In the genomic region with DNA sequence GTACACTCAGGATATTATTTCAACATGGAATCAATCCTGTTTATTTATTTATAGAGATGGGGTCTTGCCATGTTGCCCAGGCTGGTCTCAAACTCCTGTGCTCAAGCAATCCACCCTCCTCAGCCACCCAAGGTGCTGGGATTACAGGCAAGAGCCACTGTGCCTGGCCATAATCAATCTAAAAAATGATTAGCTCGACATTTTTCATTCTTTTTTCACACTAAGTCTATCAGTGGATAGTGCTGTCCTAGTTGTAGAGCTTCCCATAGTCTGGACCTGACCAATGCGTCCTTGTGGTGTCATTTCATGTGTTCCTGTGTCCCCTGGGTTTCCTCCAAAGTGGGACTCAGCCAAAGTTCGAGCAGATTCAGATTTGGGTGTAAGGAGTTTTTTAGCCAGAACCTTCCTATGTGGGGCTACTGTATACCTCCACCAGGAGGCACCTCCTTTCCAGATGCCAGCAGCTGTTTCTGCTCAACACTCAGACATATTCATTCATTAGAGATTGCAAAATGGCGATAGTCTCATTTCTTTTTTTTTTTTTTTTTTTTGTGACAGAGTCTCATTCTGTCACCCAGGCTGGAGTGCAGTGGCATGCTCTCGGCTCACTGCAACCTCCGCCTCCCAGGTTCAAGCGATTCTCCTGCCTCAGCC, we compare ENCODE assay signal across 12 cellular contexts.
DNase-seq lines count a peak whose midpoint lies in the region; ATAC-seq, FAIRE-seq and TF ChIP-seq lines count a peak whose summit lies in the region.
"Had no signal": no experiment of that assay in that cellular context is flagged by ENCODE, and none has a peak within 500 bp of the region (broad histone marks: within the 10 kb centered on the region; RNA-seq: fewer than 3 reads in every experiment).

No MANE protein-coding gene starts in this region.

- H3K4me3 Mint-ChIP-seq in activated CD8-positive, alpha-beta memory T cell treated with anti-CD3 and anti-CD28 coated beads, Interleukin-2, amount 10 ng/mL, durations not matched to agents 7 days and 5 days, result peak overlapping the region; percentile 69
- H3K4me3 Mint-ChIP-seq: stimulated activated naive B cell treated with anti-CD40 and anti-IgM and Interleukin-4, amounts not matched to agents 10 μg/mL and 1 μg/mL and 100 μg/mL, for 72 hours had no signal

- peaks cover 70% of the 10 kb centered on the region for H3K4me1 Mint-ChIP-seq in activated CD8-positive, alpha-beta memory T cell treated with anti-CD3 and anti-CD28 coated beads, Interleukin-2, amount 10 ng/mL, durations not matched to agents 7 days and 5 days

- no peak for TF ChIP-seq EP300 in GM12878 (IDR thresholded peaks at IDR 0.05; ENCODE audit: borderline replicate concordance in 1 of 2, control insufficient read depth in 1 of 2, low read depth in 2 of 2, low read length in 2 of 2)

- H3K27me3 ChIP-seq in GM12878 (replicated peaks in 1 of 2; ENCODE audit: control insufficient read depth in 2 of 2, insufficient read depth in 2 of 2, low read length in 1 of 2), result no peaks in the 10 kb centered on the region
- H3K27me3 ChIP-seq in osteoblast (ENCODE audit: insufficient read depth, low read length), result no peaks in the 10 kb centered on the region

- no peaks in the 10 kb centered on the region for H3K9me3 Mint-ChIP-seq in activated CD8-positive, alpha-beta memory T cell treated with anti-CD3 and anti-CD28 coated beads, Interleukin-2, amount 10 ng/mL, durations not matched to agents 7 days and 5 days (ENCODE audit: low read depth)

- peak overlapping the region; percentile 95 for H3K27ac Mint-ChIP-seq in activated CD8-positive, alpha-beta memory T cell treated with anti-CD3 and anti-CD28 coated beads, Interleukin-2, amount 10 ng/mL, durations not matched to agents 7 days and 5 days

- BruUV-seq in GM12878 (replicated peaks; lab: Mats Ljungman, UMichigan), result no TSS peak

- H3K36me3 Mint-ChIP-seq in activated CD8-positive, alpha-beta memory T cell treated with anti-CD3 and anti-CD28 coated beads, Interleukin-2, amount 10 ng/mL, durations not matched to agents 7 days and 5 days, result peaks cover 3% of the 10 kb centered on the region
- H3K36me3 Mint-ChIP-seq: naive B cell had no signal

- no peak for TF ChIP-seq POLR2A in GM12878 (IDR thresholded peaks at IDR 0.05; ENCODE audit: low read depth, low read length)

- H3K4me3 ChIP-seq in GM12878, result peak overlapping the region; percentile 72
- no peak overlapping the region for H3K4me3 ChIP-seq in osteoblast (ENCODE audit: insufficient read depth, low read length)

- H3K4me1 ChIP-seq in GM12878 (ENCODE audit: control insufficient read depth, insufficient read depth, low read length) (peaks cover 59% of the 10 kb centered on the region), osteoblast (ENCODE audit: insufficient read depth, low read length) (no peaks in the 10 kb centered on the region)

- H3K9ac ChIP-seq in GM12878 (ENCODE audit: control insufficient read depth, insufficient read depth, low read length), result peak overlapping the region; percentile 54; the same call in 1 of the 2 replicates

- H2AFZ ChIP-seq in GM12878 (ENCODE audit: control insufficient read depth, low read depth, low read length), result peak overlapping the region; percentile 77
- H2AFZ ChIP-seq in osteoblast (ENCODE audit: low read length), result no peak overlapping the region

- 13% methylated on average over 7 of the region's 7 CpGs for WGBS in GM12878 (ENCODE audit: insufficient coverage, insufficient replicate concordance, low lambda C conversion rate, missing lambda C conversion rate)

- H4K20me1 ChIP-seq in GM12878 (ENCODE audit: control insufficient read depth, insufficient read depth) (no peaks in the 10 kb centered on the region), osteoblast (ENCODE audit: insufficient read depth, low read length) (no peaks in the 10 kb centered on the region)

- CTCF ChIA-PET in activated CD8-positive, alpha-beta memory T cell treated with anti-CD3 and anti-CD28 coated beads, Interleukin-2, amount 10 ng/mL, durations not matched to agents 7 days and 5 days (lab: Charles Lee), result interaction anchor here (0.7 to 3.9 kb wide), 11 partner anchors 13 to 374 kb away, joined by 3 to 36 read pairs (median 7); partner anchors contain the start of genes EIF3K, FAM98C, MAP4K1 and MRPS12
- CTCF ChIA-PET in GM12878 (lab: Yijun Ruan, JAX), result interaction anchor here (0.6 to 7.2 kb wide), 12 partner anchors 12 to 599 kb away, joined by 3 to 67 read pairs (median 4); partner anchors contain the start of genes EIF3K, MAP4K1, MRPS12 and SARS2

- peak; percentile 55 to 61 (median 58) for TF ChIP-seq CTCF in GM12878 (IDR thresholded peaks at IDR 0.05 in 2 of 3, conservative IDR thresholded peaks at IDR 0.05 in 1 of 3; ENCODE audit: control insufficient read depth in 2 of 3, extremely low read depth in 1 of 3, insufficient read depth in 1 of 3, low read depth in 3 of 3, low read length in 3 of 3)
- peak; percentile 8 for TF ChIP-seq CTCF in osteoblast (IDR thresholded peaks at IDR 0.05; ENCODE audit: extremely low read depth, low read depth, low read length)

- peak; percentile 66 for TF ChIP-seq RAD21 in GM12878 (IDR thresholded peaks at IDR 0.05; ENCODE audit: insufficient read depth, low read depth, low read length)

- H3K79me2 ChIP-seq in GM12878 (ENCODE audit: control insufficient read depth, insufficient read depth, low read length) (no peaks in the 10 kb centered on the region), osteoblast (ENCODE audit: insufficient read depth, low read length) (no peaks in the 10 kb centered on the region)

- RAD21 ChIA-PET in GM12878 (lab: Charles Lee; ENCODE audit: unreplicated experiment), result interaction anchor here (0.7 to 11.1 kb wide), 16 partner anchors 9 to 374 kb away, joined by 3 to 135 read pairs (median 5); partner anchors contain the start of genes EIF3K, FAM98C, MAP4K1 and MRPS12

- H3K27ac ChIP-seq in GM12878 (ENCODE audit: control insufficient read depth, insufficient read depth) (peak overlapping the region; percentile 89), osteoblast (ENCODE audit: low read depth, low read length) (no peak overlapping the region)

- SMC1A ChIA-PET in GM12878 (lab: Charles Lee; ENCODE audit: uncharacterized antibody, unreplicated experiment), result interaction anchor here (0.9 to 7.0 kb wide), 7 partner anchors 13 to 91 kb away, joined by 3 to 85 read pairs (median 3); partner anchors contain the start of genes ACTN4, EIF3K and MAP4K1

- H3K36me3 ChIP-seq in GM12878 (ENCODE audit: control insufficient read depth in 2 of 2, insufficient read depth in 2 of 2, low read length in 1 of 2) (no peaks in the 10 kb centered on the region), osteoblast (ENCODE audit: insufficient read depth, low read length) (no peaks in the 10 kb centered on the region)

- FAIRE-seq in GM12878 (lab: Jason Lieb, UNC), result peak; percentile 68

- POLR2A ChIA-PET in GM12878 (lab: Charles Lee), result interaction anchor here (0.7 to 12.2 kb wide), 8 partner anchors 9 to 78 kb away, joined by 3 to 135 read pairs (median 6); partner anchors contain the start of genes EIF3K and MAP4K1

- intact Hi-C loops in GM12878 (cut with micrococcal nuclease; ENCODE audit: unreplicated experiment), result loop anchor here (1.0 to 2.0 kb wide), 2 partner anchors 62 to 80 kb away; no protein-coding TSS in a partner anchor

- H3K27me3 Mint-ChIP-seq in activated CD8-positive, alpha-beta memory T cell treated with anti-CD3 and anti-CD28 coated beads, Interleukin-2, amount 10 ng/mL, durations not matched to agents 7 days and 5 days, result peaks cover 4% of the 10 kb centered on the region

- H3K4me2 ChIP-seq in GM12878 (ENCODE audit: control insufficient read depth, insufficient read depth) (peak overlapping the region; percentile 95), osteoblast (ENCODE audit: insufficient read depth, low read length) (no peak overlapping the region)

- in situ Hi-C loops in GM12878 (cut with MboI), result no loop called here

- no peaks in the 10 kb centered on the region for H3K9me3 ChIP-seq in GM12878 (replicated peaks; ENCODE audit: control insufficient read depth, insufficient read depth, low read length)
- H3K9me3 ChIP-seq in osteoblast (ENCODE audit: low read depth, low read length), result no peaks in the 10 kb centered on the region

- peak; percentile 42 for ATAC-seq in activated CD8-positive, alpha-beta memory T cell treated with anti-CD3 and anti-CD28 coated beads, Interleukin-2, amount 10 ng/mL, durations not matched to agents 7 days and 5 days
- ATAC-seq in GM12878 (peak; percentile 52), HG03432 (IDR thresholded peaks at IDR 0.05; ENCODE audit: unreplicated experiment) (no peak)

- peak; percentile 69 for DNase-seq in activated CD8-positive, alpha-beta memory T cell treated with anti-CD3 and anti-CD28 coated beads, Interleukin-2, amount 10 ng/mL, durations not matched to agents 7 days and 5 days
- no peak for DNase-seq in activated CD8-positive, alpha-beta memory T cell treated with anti-CD3 and anti-CD28 coated beads for 24 hours
- peak; percentile 25 for DNase-seq in HT-29 (ENCODE audit: low spot score)
- peak; percentile 54 for DNase-seq in GM12878 (ENCODE audit: low read depth, low spot score)
- DNase-seq in osteoblast (ENCODE audit: insufficient read length, low spot score, missing footprints), result no peak
- no peak for DNase-seq in DMS153 (lab: John Stamatoyannopoulos, UW)
- DNase-seq in activated gamma-delta T cell (lab: John Stamatoyannopoulos, UW), result no peak
- DNase-seq: effector CD8-positive, alpha-beta T cell; naive B cell; NCI-H524 treated with DMSO at 0.1 percent for 48 hours; stimulated activated naive B cell treated with anti-CD40 and anti-IgM and Interleukin-4, amounts not matched to agents 10 μg/mL and 1 μg/mL and 100 μg/mL, for 72 hours had no signal

TF ChIP-seq in GM12878, 131 proteins besides CTCF, POLR2A, EP300 and RAD21 (continues in another document):
- peak; percentile 73 for TF ChIP-seq PBX3 (IDR thresholded peaks at IDR 0.05; ENCODE audit: insufficient replicate concordance, low read depth, low read length)

Comparison
In these comparisons a context has a peak if more than half of its experiments do, and no peak if none do; other contexts are left out.
1. DNase-seq: peak in activated CD8-positive, alpha-beta memory T cell treated with anti-CD3 and anti-CD28 coated beads, Interleukin-2, amount 10 ng/mL, durations not matched to agents 7 days and 5 days (single experiment), HT-29 (single experiment) and GM12878 (single experiment); none in activated CD8-positive, alpha-beta memory T cell treated with anti-CD3 and anti-CD28 coated beads for 24 hours (single experiment), osteoblast (single experiment), DMS153 (single experiment) and activated gamma-delta T cell (single experiment).